ENCODE assay signal across 1 cellular context in the genomic region with DNA sequence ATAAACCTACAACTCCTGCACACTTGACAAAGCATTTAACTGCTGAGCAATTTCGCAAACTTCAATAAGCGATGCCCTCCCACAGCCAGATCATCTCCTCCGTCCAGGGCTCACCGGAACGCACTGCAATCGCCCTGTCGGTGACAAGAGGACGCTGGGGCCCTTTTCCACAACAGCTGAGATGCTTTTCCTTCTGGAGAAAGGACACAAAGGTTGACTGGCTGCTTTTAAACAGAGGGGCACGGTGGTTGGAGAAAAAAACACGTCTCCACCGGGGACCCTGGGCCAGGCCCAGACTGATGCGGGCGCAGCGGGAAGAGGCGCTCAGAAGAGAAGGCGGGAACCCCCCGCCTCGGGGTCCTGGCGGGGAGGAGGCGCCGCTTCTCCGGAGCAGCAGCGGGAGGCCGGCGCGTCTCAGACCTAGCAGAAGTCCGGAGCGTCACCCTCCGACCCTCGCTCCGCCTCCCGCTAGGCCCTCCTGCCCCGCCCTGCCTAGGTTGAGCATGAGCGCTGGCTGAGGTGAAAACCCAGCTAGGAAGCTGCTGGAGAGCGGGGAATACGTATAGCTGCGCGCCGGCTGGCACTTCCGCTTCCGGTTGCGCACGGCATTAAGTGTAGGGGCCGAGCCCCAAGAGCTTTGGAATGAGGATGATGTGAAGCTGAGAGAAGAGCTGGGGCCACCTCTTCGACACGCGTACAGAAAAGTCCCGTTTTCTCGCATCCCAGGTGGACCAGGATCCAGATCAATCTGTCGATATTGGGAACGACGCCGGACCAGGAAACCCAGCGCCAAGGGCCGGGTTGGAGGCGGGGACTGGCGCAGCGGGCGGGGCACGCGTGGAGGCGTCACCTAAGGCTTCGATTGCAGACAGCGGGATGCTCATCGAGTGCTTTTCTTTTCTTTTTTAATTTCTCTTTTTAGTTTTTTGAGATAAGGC.
A peak's percentile ranks its signal among the peaks of the same experiment; 100 is the strongest.
TF ChIP-seq lines count a peak whose summit lies in the region.

A gene (minus strand): TSS at position 564 of the 938 bp plus-strand sequence. CDS start 3,788 bp downstream, outside the sequence.

TF ChIP-seq in HepG2, 621 proteins besides CTCF, POLR2A, EP300 and RAD21 (continued from another document and continues in another):
- TF ChIP-seq, protein P1, sequence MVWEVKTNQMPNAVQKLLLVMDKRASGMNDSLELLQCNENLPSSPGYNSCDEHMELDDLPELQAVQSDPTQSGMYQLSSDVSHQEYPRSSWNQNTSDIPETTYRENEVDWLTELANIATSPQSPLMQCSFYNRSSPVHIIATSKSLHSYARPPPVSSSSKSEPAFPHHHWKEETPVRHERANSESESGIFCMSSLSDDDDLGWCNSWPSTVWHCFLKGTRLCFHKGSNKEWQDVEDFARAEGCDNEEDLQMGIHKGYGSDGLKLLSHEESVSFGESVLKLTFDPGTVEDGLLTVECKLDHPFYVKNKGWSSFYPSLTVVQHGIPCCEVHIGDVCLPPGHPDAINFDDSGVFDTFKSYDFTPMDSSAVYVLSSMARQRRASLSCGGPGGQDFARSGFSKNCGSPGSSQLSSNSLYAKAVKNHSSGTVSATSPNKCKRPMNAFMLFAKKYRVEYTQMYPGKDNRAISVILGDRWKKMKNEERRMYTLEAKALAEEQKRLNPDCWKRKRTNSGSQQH (CRISPR knock-in tag; IDR thresholded peaks at IDR 0.05; ENCODE audit: low read depth): peak; percentile 62; the same call in 1 of the 2 replicates
- TF ChIP-seq FOXA1 (IDR thresholded peaks at IDR 0.05): no peak
- peak; percentile 56 for TF ChIP-seq FOXA1 (CRISPR knock-in tag; IDR thresholded peaks at IDR 0.05)
- TF ChIP-seq HIVEP1 (CRISPR knock-in tag; IDR thresholded peaks at IDR 0.05): peak; percentile 90; the same call in 1 of the 2 replicates
- TF ChIP-seq NFYC (CRISPR knock-in tag; IDR thresholded peaks at IDR 0.05): peak; percentile 39; the same call in 1 of the 2 replicates
- TF ChIP-seq BHLHE40 (IDR thresholded peaks at IDR 0.05; ENCODE audit: low read length): peak; percentile 33; the same call in 1 of the 2 replicates
- TF ChIP-seq ZNF30 (CRISPR knock-in tag; IDR thresholded peaks at IDR 0.05): no peak
- no peak for TF ChIP-seq CENPX (CRISPR knock-in tag; IDR thresholded peaks at IDR 0.05)
- TF ChIP-seq RFX3 (CRISPR knock-in tag; IDR thresholded peaks at IDR 0.05): no peak
- TF ChIP-seq MED8 (CRISPR knock-in tag; IDR thresholded peaks at IDR 0.05; ENCODE audit: insufficient replicate concordance): peak; percentile 71
- TF ChIP-seq, protein P2, sequence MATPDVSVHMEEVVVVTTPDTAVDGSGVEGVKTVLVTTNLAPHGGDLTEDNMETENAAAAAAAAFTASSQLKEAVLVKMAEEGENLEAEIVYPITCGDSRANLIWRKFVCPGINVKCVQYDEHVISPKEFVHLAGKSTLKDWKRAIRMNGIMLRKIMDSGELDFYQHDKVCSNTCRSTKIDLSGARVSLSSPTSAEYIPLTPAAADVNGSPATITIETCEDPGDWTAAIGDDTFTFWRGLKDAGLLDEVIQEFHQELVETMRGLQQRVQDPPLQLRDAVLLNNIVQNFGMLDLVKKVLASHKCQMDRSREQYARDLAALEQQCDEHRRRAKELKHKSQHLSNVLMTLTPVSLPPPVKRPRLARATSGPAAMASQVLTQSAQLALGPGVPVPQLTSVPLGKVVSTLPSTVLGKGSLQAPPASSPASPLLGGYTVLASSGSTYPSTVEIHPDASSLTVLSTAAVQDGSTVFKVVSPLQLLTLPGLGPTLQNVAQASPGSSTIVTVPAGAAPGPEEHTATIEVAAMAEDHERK (CRISPR knock-in tag; IDR thresholded peaks at IDR 0.05; ENCODE audit: low read depth): no peak
- no peak for TF ChIP-seq SMARCE1 (IDR thresholded peaks at IDR 0.05; ENCODE audit: borderline replicate concordance)
- TF ChIP-seq, protein P3, sequence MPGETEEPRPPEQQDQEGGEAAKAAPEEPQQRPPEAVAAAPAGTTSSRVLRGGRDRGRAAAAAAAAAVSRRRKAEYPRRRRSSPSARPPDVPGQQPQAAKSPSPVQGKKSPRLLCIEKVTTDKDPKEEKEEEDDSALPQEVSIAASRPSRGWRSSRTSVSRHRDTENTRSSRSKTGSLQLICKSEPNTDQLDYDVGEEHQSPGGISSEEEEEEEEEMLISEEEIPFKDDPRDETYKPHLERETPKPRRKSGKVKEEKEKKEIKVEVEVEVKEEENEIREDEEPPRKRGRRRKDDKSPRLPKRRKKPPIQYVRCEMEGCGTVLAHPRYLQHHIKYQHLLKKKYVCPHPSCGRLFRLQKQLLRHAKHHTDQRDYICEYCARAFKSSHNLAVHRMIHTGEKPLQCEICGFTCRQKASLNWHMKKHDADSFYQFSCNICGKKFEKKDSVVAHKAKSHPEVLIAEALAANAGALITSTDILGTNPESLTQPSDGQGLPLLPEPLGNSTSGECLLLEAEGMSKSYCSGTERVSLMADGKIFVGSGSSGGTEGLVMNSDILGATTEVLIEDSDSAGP (CRISPR knock-in tag; IDR thresholded peaks at IDR 0.05; ENCODE audit: borderline replicate concordance): peak; percentile 91
- TF ChIP-seq FOXC1 (CRISPR knock-in tag; IDR thresholded peaks at IDR 0.05; ENCODE audit: borderline replicate concordance): 0 out of 2 replicates have a peak, but pooled peaks have one; percentile 42
- TF ChIP-seq ZNF776 (CRISPR knock-in tag; IDR thresholded peaks at IDR 0.05): no peak
- TF ChIP-seq, protein P4, sequence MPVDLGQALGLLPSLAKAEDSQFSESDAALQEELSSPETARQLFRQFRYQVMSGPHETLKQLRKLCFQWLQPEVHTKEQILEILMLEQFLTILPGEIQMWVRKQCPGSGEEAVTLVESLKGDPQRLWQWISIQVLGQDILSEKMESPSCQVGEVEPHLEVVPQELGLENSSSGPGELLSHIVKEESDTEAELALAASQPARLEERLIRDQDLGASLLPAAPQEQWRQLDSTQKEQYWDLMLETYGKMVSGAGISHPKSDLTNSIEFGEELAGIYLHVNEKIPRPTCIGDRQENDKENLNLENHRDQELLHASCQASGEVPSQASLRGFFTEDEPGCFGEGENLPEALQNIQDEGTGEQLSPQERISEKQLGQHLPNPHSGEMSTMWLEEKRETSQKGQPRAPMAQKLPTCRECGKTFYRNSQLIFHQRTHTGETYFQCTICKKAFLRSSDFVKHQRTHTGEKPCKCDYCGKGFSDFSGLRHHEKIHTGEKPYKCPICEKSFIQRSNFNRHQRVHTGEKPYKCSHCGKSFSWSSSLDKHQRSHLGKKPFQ (CRISPR knock-in tag; IDR thresholded peaks at IDR 0.05; ENCODE audit: insufficient replicate concordance): no peak
- no peak for TF ChIP-seq ZBTB1 (CRISPR knock-in tag; IDR thresholded peaks at IDR 0.05; ENCODE audit: borderline replicate concordance)
- TF ChIP-seq, protein P5, sequence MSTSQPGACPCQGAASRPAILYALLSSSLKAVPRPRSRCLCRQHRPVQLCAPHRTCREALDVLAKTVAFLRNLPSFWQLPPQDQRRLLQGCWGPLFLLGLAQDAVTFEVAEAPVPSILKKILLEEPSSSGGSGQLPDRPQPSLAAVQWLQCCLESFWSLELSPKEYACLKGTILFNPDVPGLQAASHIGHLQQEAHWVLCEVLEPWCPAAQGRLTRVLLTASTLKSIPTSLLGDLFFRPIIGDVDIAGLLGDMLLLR (CRISPR knock-in tag; IDR thresholded peaks at IDR 0.05): no peak
- TF ChIP-seq SRSF4 (IDR thresholded peaks at IDR 0.05; ENCODE audit: low read depth, low read length, poor library complexity, severe bottlenecking): no peak
- TF ChIP-seq, protein P6, sequence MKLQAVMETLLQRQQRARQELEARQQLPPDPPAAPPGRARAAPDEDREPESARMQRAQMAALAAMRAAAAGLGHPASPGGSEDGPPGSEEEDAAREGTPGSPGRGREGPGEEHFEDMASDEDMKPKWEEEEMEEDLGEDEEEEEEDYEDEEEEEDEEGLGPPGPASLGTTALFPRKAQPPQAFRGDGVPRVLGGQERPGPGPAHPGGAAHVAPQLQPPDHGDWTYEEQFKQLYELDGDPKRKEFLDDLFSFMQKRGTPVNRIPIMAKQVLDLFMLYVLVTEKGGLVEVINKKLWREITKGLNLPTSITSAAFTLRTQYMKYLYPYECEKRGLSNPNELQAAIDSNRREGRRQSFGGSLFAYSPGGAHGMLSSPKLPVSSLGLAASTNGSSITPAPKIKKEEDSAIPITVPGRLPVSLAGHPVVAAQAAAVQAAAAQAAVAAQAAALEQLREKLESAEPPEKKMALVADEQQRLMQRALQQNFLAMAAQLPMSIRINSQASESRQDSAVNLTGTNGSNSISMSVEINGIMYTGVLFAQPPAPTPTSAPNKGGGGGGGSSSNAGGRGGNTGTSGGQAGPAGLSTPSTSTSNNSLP (IDR thresholded peaks at IDR 0.05; ENCODE audit: low read depth, low read length): no peak
- no peak for TF ChIP-seq ZFAT (CRISPR knock-in tag; conservative IDR thresholded peaks at IDR 0.05)
- peak; percentile 60; the same call in 1 of the 2 replicates for TF ChIP-seq ZBTB21 (CRISPR knock-in tag; IDR thresholded peaks at IDR 0.05)
- TF ChIP-seq, protein P7, sequence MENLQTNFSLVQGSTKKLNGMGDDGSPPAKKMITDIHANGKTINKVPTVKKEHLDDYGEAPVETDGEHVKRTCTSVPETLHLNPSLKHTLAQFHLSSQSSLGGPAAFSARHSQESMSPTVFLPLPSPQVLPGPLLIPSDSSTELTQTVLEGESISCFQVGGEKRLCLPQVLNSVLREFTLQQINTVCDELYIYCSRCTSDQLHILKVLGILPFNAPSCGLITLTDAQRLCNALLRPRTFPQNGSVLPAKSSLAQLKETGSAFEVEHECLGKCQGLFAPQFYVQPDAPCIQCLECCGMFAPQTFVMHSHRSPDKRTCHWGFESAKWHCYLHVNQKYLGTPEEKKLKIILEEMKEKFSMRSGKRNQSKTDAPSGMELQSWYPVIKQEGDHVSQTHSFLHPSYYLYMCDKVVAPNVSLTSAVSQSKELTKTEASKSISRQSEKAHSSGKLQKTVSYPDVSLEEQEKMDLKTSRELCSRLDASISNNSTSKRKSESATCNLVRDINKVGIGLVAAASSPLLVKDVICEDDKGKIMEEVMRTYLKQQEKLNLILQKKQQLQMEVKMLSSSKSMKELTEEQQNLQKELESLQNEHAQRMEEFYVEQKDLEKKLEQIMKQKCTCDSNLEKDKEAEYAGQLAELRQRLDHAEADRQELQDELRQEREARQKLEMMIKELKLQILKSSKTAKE (CRISPR knock-in tag; IDR thresholded peaks at IDR 0.05; ENCODE audit: borderline replicate concordance): no peak
- TF ChIP-seq ZSCAN21 (CRISPR knock-in tag; IDR thresholded peaks at IDR 0.05; ENCODE audit: borderline replicate concordance): no peak
- peak; percentile 78 for TF ChIP-seq SRSF1 (optimal IDR thresholded peaks at IDR 0.05; ENCODE audit: low read depth, low read length)
- TF ChIP-seq, protein P8, sequence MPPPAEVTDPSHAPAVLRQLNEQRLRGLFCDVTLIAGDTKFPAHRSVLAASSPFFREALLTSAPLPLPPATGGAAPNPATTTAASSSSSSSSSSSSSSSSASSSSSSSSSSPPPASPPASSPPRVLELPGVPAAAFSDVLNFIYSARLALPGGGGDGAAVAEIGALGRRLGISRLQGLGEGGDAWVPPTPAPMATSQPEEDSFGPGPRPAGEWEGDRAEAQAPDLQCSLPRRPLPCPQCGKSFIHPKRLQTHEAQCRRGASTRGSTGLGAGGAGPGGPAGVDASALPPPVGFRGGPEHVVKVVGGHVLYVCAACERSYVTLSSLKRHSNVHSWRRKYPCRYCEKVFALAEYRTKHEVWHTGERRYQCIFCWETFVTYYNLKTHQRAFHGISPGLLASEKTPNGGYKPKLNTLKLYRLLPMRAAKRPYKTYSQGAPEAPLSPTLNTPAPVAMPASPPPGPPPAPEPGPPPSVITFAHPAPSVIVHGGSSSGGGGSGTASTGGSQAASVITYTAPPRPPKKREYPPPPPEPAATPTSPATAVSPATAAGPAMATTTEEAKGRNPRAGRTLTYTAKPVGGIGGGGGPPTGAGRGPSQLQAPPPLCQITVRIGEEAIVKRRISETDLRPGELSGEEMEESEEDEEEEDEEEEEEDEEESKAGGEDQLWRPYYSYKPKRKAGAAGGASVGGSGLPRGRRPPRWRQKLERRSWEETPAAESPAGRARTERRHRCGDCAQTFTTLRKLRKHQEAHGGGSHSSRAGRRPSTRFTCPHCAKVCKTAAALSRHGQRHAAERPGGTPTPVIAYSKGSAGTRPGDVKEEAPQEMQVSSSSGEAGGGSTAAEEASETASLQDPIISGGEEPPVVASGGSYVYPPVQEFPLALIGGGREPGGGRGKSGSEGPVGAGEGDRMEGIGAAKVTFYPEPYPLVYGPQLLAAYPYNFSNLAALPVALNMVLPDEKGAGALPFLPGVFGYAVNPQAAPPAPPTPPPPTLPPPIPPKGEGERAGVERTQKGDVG (CRISPR knock-in tag; IDR thresholded peaks at IDR 0.05; ENCODE audit: borderline replicate concordance): 0 out of 2 replicates have a peak, but pooled peaks have one; percentile 67
- TF ChIP-seq, protein P9, sequence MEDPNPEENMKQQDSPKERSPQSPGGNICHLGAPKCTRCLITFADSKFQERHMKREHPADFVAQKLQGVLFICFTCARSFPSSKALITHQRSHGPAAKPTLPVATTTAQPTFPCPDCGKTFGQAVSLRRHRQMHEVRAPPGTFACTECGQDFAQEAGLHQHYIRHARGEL (CRISPR knock-in tag; IDR thresholded peaks at IDR 0.05): no peak
- TF ChIP-seq, protein P10, sequence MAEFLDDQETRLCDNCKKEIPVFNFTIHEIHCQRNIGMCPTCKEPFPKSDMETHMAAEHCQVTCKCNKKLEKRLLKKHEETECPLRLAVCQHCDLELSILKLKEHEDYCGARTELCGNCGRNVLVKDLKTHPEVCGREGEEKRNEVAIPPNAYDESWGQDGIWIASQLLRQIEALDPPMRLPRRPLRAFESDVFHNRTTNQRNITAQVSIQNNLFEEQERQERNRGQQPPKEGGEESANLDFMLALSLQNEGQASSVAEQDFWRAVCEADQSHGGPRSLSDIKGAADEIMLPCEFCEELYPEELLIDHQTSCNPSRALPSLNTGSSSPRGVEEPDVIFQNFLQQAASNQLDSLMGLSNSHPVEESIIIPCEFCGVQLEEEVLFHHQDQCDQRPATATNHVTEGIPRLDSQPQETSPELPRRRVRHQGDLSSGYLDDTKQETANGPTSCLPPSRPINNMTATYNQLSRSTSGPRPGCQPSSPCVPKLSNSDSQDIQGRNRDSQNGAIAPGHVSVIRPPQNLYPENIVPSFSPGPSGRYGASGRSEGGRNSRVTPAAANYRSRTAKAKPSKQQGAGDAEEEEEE (CRISPR knock-in tag; IDR thresholded peaks at IDR 0.05; ENCODE audit: borderline replicate concordance): no peak
- peak; percentile 86; the same call in 1 of the 2 replicates for TF ChIP-seq SNAI1 (CRISPR knock-in tag; IDR thresholded peaks at IDR 0.05; ENCODE audit: borderline replicate concordance)
- no peak for TF ChIP-seq GZF1 (CRISPR knock-in tag; IDR thresholded peaks at IDR 0.05)
- TF ChIP-seq, protein P11, sequence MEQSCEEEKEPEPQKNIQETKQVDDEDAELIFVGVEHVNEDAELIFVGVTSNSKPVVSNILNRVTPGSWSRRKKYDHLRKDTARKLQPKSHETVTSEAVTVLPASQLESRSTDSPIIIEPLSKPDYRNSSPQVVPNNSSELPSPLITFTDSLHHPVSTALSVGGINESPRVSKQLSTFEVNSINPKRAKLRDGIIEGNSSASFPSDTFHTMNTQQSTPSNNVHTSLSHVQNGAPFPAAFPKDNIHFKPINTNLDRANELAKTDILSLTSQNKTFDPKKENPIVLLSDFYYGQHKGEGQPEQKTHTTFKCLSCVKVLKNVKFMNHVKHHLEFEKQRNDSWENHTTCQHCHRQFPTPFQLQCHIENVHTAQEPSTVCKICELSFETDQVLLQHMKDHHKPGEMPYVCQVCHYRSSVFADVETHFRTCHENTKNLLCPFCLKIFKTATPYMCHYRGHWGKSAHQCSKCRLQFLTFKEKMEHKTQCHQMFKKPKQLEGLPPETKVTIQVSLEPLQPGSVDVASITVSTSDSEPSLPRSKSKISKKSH (CRISPR knock-in tag; IDR thresholded peaks at IDR 0.05; ENCODE audit: borderline replicate concordance): no peak
- TF ChIP-seq ELF1 (CRISPR knock-in tag; IDR thresholded peaks at IDR 0.05): peak; percentile 96
- TF ChIP-seq SAFB2 (CRISPR knock-in tag; IDR thresholded peaks at IDR 0.05; ENCODE audit: borderline replicate concordance, low read depth): 0 out of 2 replicates have a peak, but pooled peaks have one; percentile 50
